Comparison of ENCODE assay signal across 9 cellular contexts in the genomic region with DNA sequence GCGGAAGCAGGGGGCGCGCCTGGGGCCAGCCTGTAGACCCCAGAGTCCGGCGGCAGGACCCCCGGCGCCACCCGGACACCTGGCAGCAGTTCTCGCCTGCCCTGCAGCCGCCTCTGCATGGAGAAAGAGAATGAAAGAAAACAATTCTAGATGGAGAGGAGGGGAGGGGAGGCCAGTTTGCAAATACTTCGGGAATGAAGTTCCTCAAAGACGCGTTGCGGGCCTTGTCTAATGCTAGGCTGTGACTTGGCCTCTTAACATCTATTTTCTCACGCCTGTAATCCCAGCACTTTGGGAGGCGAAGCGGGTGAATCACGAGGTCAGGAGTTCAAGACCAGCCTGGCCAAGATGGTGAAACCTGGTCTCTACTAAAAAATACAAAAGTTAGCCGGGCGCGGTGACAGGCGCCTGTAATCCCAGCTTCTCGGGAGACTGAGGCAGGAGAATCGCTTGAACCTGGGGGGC. TPM values are rescaled to one million over a fixed set of nuclear protein-coding genes. Genes with fewer than 3 reads are reported as not detected.
DNase-seq lines count a peak whose midpoint lies in the region; ATAC-seq, FAIRE-seq and TF ChIP-seq lines count a peak whose summit lies in the region.
"Had no signal": no experiment of that assay in that cellular context is flagged by ENCODE, and none has a peak within 500 bp of the region (broad histone marks: within the 10 kb centered on the region; RNA-seq: fewer than 3 reads in every experiment).

No MANE protein-coding gene starts in this region.

- no peaks in the 10 kb centered on the region for H3K9me3 ChIP-seq in iPS-15b (ENCODE audit: control insufficient read depth, insufficient read depth, low read length)
- H3K9me3 ChIP-seq in small intestine (ENCODE audit: control insufficient read depth, low read depth): no peaks in the 10 kb centered on the region

- H3K27me3 ChIP-seq in GM23338 (ENCODE audit: insufficient read depth): peaks cover 98% of the 10 kb centered on the region
- peaks cover 93% of the 10 kb centered on the region for H3K27me3 ChIP-seq in iPS-15b (ENCODE audit: control insufficient read depth, insufficient read depth, low read length)
- H3K27me3 ChIP-seq in small intestine (ENCODE audit: control insufficient read depth in 2 of 2, insufficient read depth in 2 of 2, low read length in 2 of 2): peaks cover 0 to 8% of the 10 kb centered on the region in 2 donors

- H3K4me3 Mint-ChIP-seq in GM23338: peak overlapping the region; percentile 69
- peak overlapping the region; percentile 17 for H3K4me3 Mint-ChIP-seq in activated T-helper 2 cell treated with anti-CD3 and anti-CD28 coated beads, Interferon-gamma antibody, Interleukin-2, Interleukin-4, amounts not matched to agents 10 μg/mL and 5 μg/mL and 100 μg/mL, durations not matched to agents 14 hours and 24 hours and 36 hours (ENCODE audit: low read depth)

- intact Hi-C loops in activated T-helper 2 cell treated with anti-CD3 and anti-CD28 coated beads, Interferon-gamma antibody, Interleukin-2, Interleukin-4, amounts not matched to agents 10 μg/mL and 5 μg/mL and 100 μg/mL, durations not matched to agents 14 hours and 24 hours and 36 hours (cut with micrococcal nuclease): loop anchor here (5.0 kb wide), 1 partner anchor 256 kb away; no protein-coding TSS in a partner anchor

- H3K9ac ChIP-seq in iPS-15b (ENCODE audit: low read depth, low read length): no peak overlapping the region

- peak overlapping the region; percentile 88 for H3K4me2 ChIP-seq in GM23338

- peaks cover 84% of the 10 kb centered on the region for H3K27me3 Mint-ChIP-seq in GM23338 (ENCODE audit: insufficient read depth, low read depth, poor library complexity)
- H3K27me3 Mint-ChIP-seq in activated T-helper 2 cell treated with anti-CD3 and anti-CD28 coated beads, Interferon-gamma antibody, Interleukin-2, Interleukin-4, amounts not matched to agents 10 μg/mL and 5 μg/mL and 100 μg/mL, durations not matched to agents 14 hours and 24 hours and 36 hours (ENCODE audit: low read depth): peaks cover 88% of the 10 kb centered on the region

- H2AFZ ChIP-seq in GM23338: peak overlapping the region; percentile 99

- WGBS in small intestine, 3 donors: 4 to 9% (median 5%) methylated on average over 22 to 24 of the region's 24 CpGs

- DNase-seq in GM23338 (ENCODE audit: low spot score) (peak; percentile 49), small intestine (peak; percentile 39), NCI-H1092 treated with DMSO at 0.1 percent for 48 hours (lab: John Stamatoyannopoulos, UW) (no peak)
- DNase-seq in activated T-helper 2 cell treated with anti-CD3 and anti-CD28 coated beads, Interferon-gamma antibody, Interleukin-2, Interleukin-4, amounts not matched to agents 10 μg/mL and 5 μg/mL and 100 μg/mL, durations not matched to agents 14 hours and 24 hours and 36 hours (ENCODE audit: low spot score): no peak
- DNase-seq: hippocampal formation, NCI-H524 treated with DMSO at 0.1 percent for 48 hours had no signal

- no peaks in the 10 kb centered on the region for H3K79me2 ChIP-seq in GM23338 (replicated peaks; ENCODE audit: insufficient read depth)

- H3K36me3 Mint-ChIP-seq in GM23338 (ENCODE audit: low read depth): no peaks in the 10 kb centered on the region; the same call in 2 of the 3 replicates
- no peaks in the 10 kb centered on the region for H3K36me3 Mint-ChIP-seq in activated T-helper 2 cell treated with anti-CD3 and anti-CD28 coated beads, Interferon-gamma antibody, Interleukin-2, Interleukin-4, amounts not matched to agents 10 μg/mL and 5 μg/mL and 100 μg/mL, durations not matched to agents 14 hours and 24 hours and 36 hours (ENCODE audit: low read depth)

- H3F3A ChIP-seq in GM23338 (replicated peaks; ENCODE audit: low read depth): peaks cover 10% of the 10 kb centered on the region; the same call in 1 of the 2 replicates

- no peak overlapping the region for H3K27ac Mint-ChIP-seq in GM23338
- H3K27ac Mint-ChIP-seq in activated T-helper 2 cell treated with anti-CD3 and anti-CD28 coated beads, Interferon-gamma antibody, Interleukin-2, Interleukin-4, amounts not matched to agents 10 μg/mL and 5 μg/mL and 100 μg/mL, durations not matched to agents 14 hours and 24 hours and 36 hours: no peak overlapping the region

- ATAC-seq in GM23338 (peak; percentile 8), HG03457 (IDR thresholded peaks at IDR 0.05; ENCODE audit: unreplicated experiment) (no peak), GM18505 (IDR thresholded peaks at IDR 0.05; ENCODE audit: unreplicated experiment) (no peak)

- TF ChIP-seq POLR2A in GM18505 (IDR thresholded peaks at IDR 0.05; ENCODE audit: borderline replicate concordance, extremely low read depth, insufficient read depth, insufficient read length): no peak

- no peaks in the 10 kb centered on the region for H3K36me3 ChIP-seq in GM23338 (ENCODE audit: insufficient read depth)
- H3K36me3 ChIP-seq in iPS-15b (ENCODE audit: control insufficient read depth, insufficient read depth, low read length): no peaks in the 10 kb centered on the region
- H3K36me3 ChIP-seq in small intestine (ENCODE audit: control insufficient read depth in 2 of 2, insufficient read depth in 2 of 2, low read length in 2 of 2): no peaks in the 10 kb centered on the region

- no peak overlapping the region for H3K27ac ChIP-seq in GM23338 (ENCODE audit: low read depth)
- no peak overlapping the region for H3K27ac ChIP-seq in small intestine (ENCODE audit: low read depth in 1 of 2, low read length in 1 of 2)

- H3K9me2 ChIP-seq in GM23338 (ENCODE audit: insufficient read depth): no peaks in the 10 kb centered on the region

- H3K4me3 ChIP-seq in GM23338: peak overlapping the region; percentile 68
- peak overlapping the region; percentile 31 for H3K4me3 ChIP-seq in iPS-15b (ENCODE audit: low read depth, low read length)
- peak overlapping the region in 1 of 2 donors; percentile 53 for H3K4me3 ChIP-seq in small intestine (ENCODE audit: low read depth in 1 of 2, low read length in 2 of 2)

- FAIRE-seq in small intestine (lab: Jason Lieb, UNC): no peak

- H3K4me1 Mint-ChIP-seq in GM23338: peaks cover 27% of the 10 kb centered on the region
- H3K4me1 Mint-ChIP-seq in activated T-helper 2 cell treated with anti-CD3 and anti-CD28 coated beads, Interferon-gamma antibody, Interleukin-2, Interleukin-4, amounts not matched to agents 10 μg/mL and 5 μg/mL and 100 μg/mL, durations not matched to agents 14 hours and 24 hours and 36 hours (ENCODE audit: low read depth): peaks cover 22% of the 10 kb centered on the region

- no peaks in the 10 kb centered on the region; the same call in 1 of the 2 replicates for H4K20me1 ChIP-seq in GM23338 (replicated peaks; ENCODE audit: insufficient read depth)

- peaks cover 23% of the 10 kb centered on the region for H3K4me1 ChIP-seq in GM23338 (ENCODE audit: insufficient read depth)
- peaks cover 6% of the 10 kb centered on the region for H3K4me1 ChIP-seq in iPS-15b (ENCODE audit: control insufficient read depth, insufficient read depth, low read length)
- H3K4me1 ChIP-seq in small intestine (ENCODE audit: control insufficient read depth in 2 of 2, insufficient read depth in 1 of 2, low read depth in 1 of 2, low read length in 1 of 2): no peaks in the 10 kb centered on the region

- H3K9me3 Mint-ChIP-seq in GM23338: no peaks in the 10 kb centered on the region
- no peaks in the 10 kb centered on the region for H3K9me3 Mint-ChIP-seq in activated T-helper 2 cell treated with anti-CD3 and anti-CD28 coated beads, Interferon-gamma antibody, Interleukin-2, Interleukin-4, amounts not matched to agents 10 μg/mL and 5 μg/mL and 100 μg/mL, durations not matched to agents 14 hours and 24 hours and 36 hours

- no peak for TF ChIP-seq CTCF in GM23338 (conservative IDR thresholded peaks at IDR 0.05; ENCODE audit: low read depth in 2 of 2)

TF ChIP-seq in GM23338, 12 proteins besides CTCF, POLR2A, EP300 and RAD21:
- TF ChIP-seq ZNF331 (CRISPR knock-in tag; IDR thresholded peaks at IDR 0.05; ENCODE audit: low read depth) (no peak), EZH2phosphoT487 (IDR thresholded peaks at IDR 0.05; ENCODE audit: unreplicated experiment) (peak; percentile 15), ZNF114 (CRISPR knock-in tag; IDR thresholded peaks at IDR 0.05) (no peak), STAT1 (IDR thresholded peaks at IDR 0.05; ENCODE audit: unreplicated experiment) (no peak), POLR2AphosphoS5 (IDR thresholded peaks at IDR 0.05; ENCODE audit: low read depth) (no peak), EZH2 (IDR thresholded peaks at IDR 0.05; ENCODE audit: low read depth, unreplicated experiment) (peak; percentile 81)
TF ChIP-seq in GM23338: peak in this region for 2.

RNA-seq across cellular contexts. Expression of a gene that starts 2.1 kb away (rescaled TPM):
- not detected in 2 replicates for total RNA-seq in GM23338 (2014; rRNA removed; shearing (Covaris generic))
- not detected in 2 replicates for polyA plus RNA-seq in GM23338 (2016; fragmentation: Nextera tagmentation; extraction: Ambion mirVana)
- total RNA-seq in activated T-helper 2 cell treated with anti-CD3 and anti-CD28 coated beads, Interferon-gamma antibody, Interleukin-2, Interleukin-4, amounts not matched to agents 10 μg/mL and 5 μg/mL and 100 μg/mL, durations not matched to agents 14 hours and 24 hours and 36 hours: 4.7 and 4.9 TPM in 2 replicates
- polyA plus RNA-seq in small intestine: 10 to 100 TPM; 12.2 to 19.5 (median 18.8) TPM

Comparison
In these comparisons a context has a peak if more than half of its experiments do, and no peak if none do; other contexts are left out.
1. DNase-seq: peak in GM23338 (single experiment) and small intestine (single experiment); none in activated T-helper 2 cell treated with anti-CD3 and anti-CD28 coated beads, Interferon-gamma antibody, Interleukin-2, Interleukin-4, amounts not matched to agents 10 μg/mL and 5 μg/mL and 100 μg/mL, durations not matched to agents 14 hours and 24 hours and 36 hours (single experiment) and NCI-H1092 treated with DMSO at 0.1 percent for 48 hours (single experiment).